Comparison of ENCODE assay signal across 17 cellular contexts in the genomic region with DNA sequence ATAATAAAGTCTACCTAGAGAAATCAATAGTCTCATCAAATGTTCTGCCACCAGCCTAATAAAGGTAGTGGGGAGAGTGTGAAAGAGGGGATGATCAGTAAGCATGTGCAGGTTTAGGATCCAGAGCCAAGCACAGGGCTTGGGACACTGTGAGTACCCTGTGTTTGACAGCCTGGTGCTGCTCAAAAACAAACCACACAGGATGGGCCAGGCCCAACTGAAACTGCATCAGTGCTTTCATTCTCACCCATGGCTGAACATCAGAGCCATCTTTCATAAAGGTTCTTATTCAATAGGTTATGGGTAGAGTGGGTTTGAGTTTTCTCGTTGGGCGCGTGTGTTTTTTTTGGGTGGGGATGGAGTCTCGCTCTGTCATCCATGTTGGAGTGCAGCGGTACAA.
"Had no signal": no experiment of that assay in that cellular context is flagged by ENCODE, and none has a peak within 500 bp of the region (broad histone marks: within the 10 kb centered on the region; RNA-seq: fewer than 3 reads in every experiment).

No MANE protein-coding gene starts in this region.

- H3K4me3 Mint-ChIP-seq: activated CD8-positive, alpha-beta T cell treated with anti-CD3 and anti-CD28 coated beads, Interleukin-2, amount 10 ng/mL, durations not matched to agents 7 days and 5 days; activated naive CD8-positive, alpha-beta T cell treated with anti-CD3 and anti-CD28 coated beads for 36 hours; activated T-cell treated with anti-CD3 and anti-CD28 coated beads, Interleukin-2, amount 50 U/mL, for 72 hours; brain; nephron progenitor cell had no signal

- H3K4me1 ChIP-seq: lower lobe of right lung, tibial artery had no signal

- H3K9me3 ChIP-seq: lower lobe of right lung, right atrium auricular region, tibial artery had no signal

- H3K9me3 Mint-ChIP-seq: activated naive CD8-positive, alpha-beta T cell treated with anti-CD3 and anti-CD28 coated beads for 36 hours; activated T-cell treated with anti-CD3 and anti-CD28 coated beads, Interleukin-2, amount 50 U/mL, for 72 hours; brain; nephron progenitor cell had no signal

- H3K36me3 ChIP-seq: lower lobe of right lung, right atrium auricular region, tibial artery had no signal

- H3K4me3 ChIP-seq: lower lobe of right lung, right atrium auricular region, tibial artery had no signal

- ATAC-seq: activated CD8-positive, alpha-beta T cell treated with anti-CD3 and anti-CD28 coated beads, Interleukin-2, amount 10 ng/mL, durations not matched to agents 7 days and 5 days; activated T-cell treated with anti-CD3 and anti-CD28 coated beads, Interleukin-2, amount 50 U/mL, for 72 hours; left colon; lower lobe of right lung had no signal

- H3K27me3 Mint-ChIP-seq: activated naive CD8-positive, alpha-beta T cell treated with anti-CD3 and anti-CD28 coated beads for 36 hours; brain; progenitor cell of endocrine pancreas had no signal

- H3K36me3 Mint-ChIP-seq: activated naive CD8-positive, alpha-beta T cell treated with anti-CD3 and anti-CD28 coated beads for 36 hours; brain had no signal

- H3K27ac Mint-ChIP-seq: activated CD8-positive, alpha-beta T cell treated with anti-CD3 and anti-CD28 coated beads, Interleukin-2, amount 10 ng/mL, durations not matched to agents 7 days and 5 days; activated naive CD8-positive, alpha-beta T cell treated with anti-CD3 and anti-CD28 coated beads for 36 hours; activated T-cell treated with anti-CD3 and anti-CD28 coated beads, Interleukin-2, amount 50 U/mL, for 72 hours; brain; nephron progenitor cell; progenitor cell of endocrine pancreas had no signal

- DNase-seq: activated CD4-positive, alpha-beta T cell treated with anti-CD3 and anti-CD28 coated beads for 48 hours; activated CD8-positive, alpha-beta memory T cell treated with anti-CD3 and anti-CD28 coated beads, Interleukin-2, amount 50 U/mL, for 48 hours; activated CD8-positive, alpha-beta T cell treated with anti-CD3 and anti-CD28 coated beads, Interleukin-2, amount 10 ng/mL, durations not matched to agents 7 days and 5 days; activated gamma-delta T cell; activated naive CD8-positive, alpha-beta T cell treated with anti-CD3 and anti-CD28 coated beads for 36 hours; activated T-cell treated with anti-CD3 and anti-CD28 coated beads, Interleukin-2, amount 50 U/mL, for 72 hours; cortex of kidney; effector memory CD4-positive, alpha-beta T cell; left colon; lower lobe of right lung; nephron progenitor cell; stimulated activated CD4-positive, alpha-beta T cell treated with anti-CD3 and anti-CD28 coated beads, Interleukin-2, amount 100 ng/mL, for 48 hours; stimulated activated naive CD4-positive, alpha-beta T cell; tibial artery had no signal

- H3K27me3 ChIP-seq: right atrium auricular region, tibial artery had no signal

- H3K27ac ChIP-seq: lower lobe of right lung, right atrium auricular region, tibial artery had no signal
